Comparison of ENCODE assay signal across 8 cellular contexts in genomic region chr3:39383190-39383912, GRCh38. TPM values are rescaled to one million over a fixed set of nuclear protein-coding genes. Genes with fewer than 3 reads are reported as not detected.
DNase-seq lines count a peak whose midpoint lies in the region; ATAC-seq and TF ChIP-seq lines count a peak whose summit lies in the region.

A gene with protein sequence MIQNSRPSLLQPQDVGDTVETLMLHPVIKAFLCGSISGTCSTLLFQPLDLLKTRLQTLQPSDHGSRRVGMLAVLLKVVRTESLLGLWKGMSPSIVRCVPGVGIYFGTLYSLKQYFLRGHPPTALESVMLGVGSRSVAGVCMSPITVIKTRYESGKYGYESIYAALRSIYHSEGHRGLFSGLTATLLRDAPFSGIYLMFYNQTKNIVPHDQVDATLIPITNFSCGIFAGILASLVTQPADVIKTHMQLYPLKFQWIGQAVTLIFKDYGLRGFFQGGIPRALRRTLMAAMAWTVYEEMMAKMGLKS (plus strand): TSS chr3:39383370. CDS start chr3:39383725, 355 bp downstream.

- ATAC-seq in HG02678 (IDR thresholded peaks at IDR 0.05; ENCODE audit: unreplicated experiment) = peak; percentile 66
- ATAC-seq in activated naive CD8-positive, alpha-beta T cell treated with anti-CD3 and anti-CD28 coated beads, Interleukin-2, amount 50 U/mL, for 24 hours = peak; percentile 91

- no peaks in the 10 kb centered on the region for H3K27me3 Mint-ChIP-seq in activated naive CD8-positive, alpha-beta T cell treated with anti-CD3 and anti-CD28 coated beads, Interleukin-2, amount 50 U/mL, for 24 hours

- H3K9me3 Mint-ChIP-seq in activated naive CD8-positive, alpha-beta T cell treated with anti-CD3 and anti-CD28 coated beads, Interleukin-2, amount 50 U/mL, for 24 hours = no peaks in the 10 kb centered on the region

- H3K27me3 ChIP-seq in Peyer's patch (no peaks in the 10 kb centered on the region), right atrium auricular region (no peaks in the 10 kb centered on the region)

- DNase-seq in Peyer's patch = peak; percentile 90 to 93 (median 92)
- DNase-seq in activated naive CD8-positive, alpha-beta T cell treated with anti-CD3 and anti-CD28 coated beads, Interleukin-2, amount 50 U/mL, for 24 hours = peak; percentile 81
- peak; percentile 82 for DNase-seq in right atrium auricular region (ENCODE audit: low spot score)
- DNase-seq in retinal pigment epithelial cell (ENCODE audit: low read depth) = peak; percentile 64
- DNase-seq in DMS79 treated with DMSO at 0.1 percent for 48 hours (lab: John Stamatoyannopoulos, UW) = no peak
- DNase-seq in NCI-H774 (lab: John Stamatoyannopoulos, UW) = no peak

- H3K36me3 Mint-ChIP-seq in activated naive CD8-positive, alpha-beta T cell treated with anti-CD3 and anti-CD28 coated beads, Interleukin-2, amount 50 U/mL, for 24 hours (ENCODE audit: low read depth) = peaks cover 11% of the 10 kb centered on the region

- H3K4me3 Mint-ChIP-seq in activated naive CD8-positive, alpha-beta T cell treated with anti-CD3 and anti-CD28 coated beads, Interleukin-2, amount 50 U/mL, for 24 hours = peak within 1 kb of the TSS; percentile 96

- H3K4me1 ChIP-seq in Peyer's patch (peaks cover 0 to 34% (median 6%) of the 10 kb centered on the region in 4 donors), right atrium auricular region (peaks cover 0 to 16% of the 10 kb centered on the region in 2 donors)

- no peaks in the 10 kb centered on the region for H3K36me3 ChIP-seq in Peyer's patch
- no peaks in the 10 kb centered on the region for H3K36me3 ChIP-seq in right atrium auricular region

- peak; percentile 45 to 47 for TF ChIP-seq POLR2A in Peyer's patch (IDR thresholded peaks at IDR 0.05)

- H3K4me3 ChIP-seq in Peyer's patch (peak within 1 kb of the TSS; percentile 71 to 95 (median 78)), right atrium auricular region (peak within 1 kb of the TSS; percentile 62 to 91), retinal pigment epithelial cell (ENCODE audit: low read length) (peak within 1 kb of the TSS; percentile 80)

- H3K4me1 Mint-ChIP-seq in activated naive CD8-positive, alpha-beta T cell treated with anti-CD3 and anti-CD28 coated beads, Interleukin-2, amount 50 U/mL, for 24 hours = peaks cover 51% of the 10 kb centered on the region

- H3K9me3 ChIP-seq in Peyer's patch = no peaks in the 10 kb centered on the region
- no peaks in the 10 kb centered on the region for H3K9me3 ChIP-seq in right atrium auricular region

- H3K27ac Mint-ChIP-seq in activated naive CD8-positive, alpha-beta T cell treated with anti-CD3 and anti-CD28 coated beads, Interleukin-2, amount 50 U/mL, for 24 hours = peak within 1 kb of the TSS; percentile 99

- peak within 1 kb of the TSS; percentile 92 to 97 (median 95) for H3K27ac ChIP-seq in Peyer's patch
- H3K27ac ChIP-seq in right atrium auricular region = peak within 1 kb of the TSS; percentile 87 to 90

- TF ChIP-seq CTCF in GM12874 (IDR thresholded peaks at IDR 0.05; ENCODE audit: insufficient read depth, low read depth, low read length) (peak; percentile 40), Peyer's patch (IDR thresholded peaks at IDR 0.05) (peak in 5 of 6 experiments; percentile 30 to 52 (median 37)), right atrium auricular region (IDR thresholded peaks at IDR 0.05) (peak in 1 of 2 donors; percentile 37), retinal pigment epithelial cell (conservative IDR thresholded peaks at IDR 0.05; ENCODE audit: low read depth, low read length) (peak; percentile 35)

RNA-seq across cellular contexts. Expression of the gene that starts here (rescaled TPM):
- 10 to 100 TPM; 15.8 to 35.5 (median 28.4) TPM for total RNA-seq in Peyer's patch
- 10 to 100 TPM; 14.3 to 15.7 TPM for total RNA-seq in right atrium auricular region

Comparison
In these comparisons a context has a peak if more than half of its experiments do, and no peak if none do; other contexts are left out.
1. DNase-seq: peak in Peyer's patch (3 of 3), activated naive CD8-positive, alpha-beta T cell treated with anti-CD3 and anti-CD28 coated beads, Interleukin-2, amount 50 U/mL, for 24 hours (single experiment), right atrium auricular region (single experiment) and retinal pigment epithelial cell (single experiment); none in DMS79 treated with DMSO at 0.1 percent for 48 hours (single experiment) and NCI-H774 (single experiment).
2. Peak in every context shown above with its lines, with median percentiles within 50 percentile points of each other: H3K4me3 ChIP-seq.